8 cellular contexts compared by ENCODE assay signal in the genomic region with DNA sequence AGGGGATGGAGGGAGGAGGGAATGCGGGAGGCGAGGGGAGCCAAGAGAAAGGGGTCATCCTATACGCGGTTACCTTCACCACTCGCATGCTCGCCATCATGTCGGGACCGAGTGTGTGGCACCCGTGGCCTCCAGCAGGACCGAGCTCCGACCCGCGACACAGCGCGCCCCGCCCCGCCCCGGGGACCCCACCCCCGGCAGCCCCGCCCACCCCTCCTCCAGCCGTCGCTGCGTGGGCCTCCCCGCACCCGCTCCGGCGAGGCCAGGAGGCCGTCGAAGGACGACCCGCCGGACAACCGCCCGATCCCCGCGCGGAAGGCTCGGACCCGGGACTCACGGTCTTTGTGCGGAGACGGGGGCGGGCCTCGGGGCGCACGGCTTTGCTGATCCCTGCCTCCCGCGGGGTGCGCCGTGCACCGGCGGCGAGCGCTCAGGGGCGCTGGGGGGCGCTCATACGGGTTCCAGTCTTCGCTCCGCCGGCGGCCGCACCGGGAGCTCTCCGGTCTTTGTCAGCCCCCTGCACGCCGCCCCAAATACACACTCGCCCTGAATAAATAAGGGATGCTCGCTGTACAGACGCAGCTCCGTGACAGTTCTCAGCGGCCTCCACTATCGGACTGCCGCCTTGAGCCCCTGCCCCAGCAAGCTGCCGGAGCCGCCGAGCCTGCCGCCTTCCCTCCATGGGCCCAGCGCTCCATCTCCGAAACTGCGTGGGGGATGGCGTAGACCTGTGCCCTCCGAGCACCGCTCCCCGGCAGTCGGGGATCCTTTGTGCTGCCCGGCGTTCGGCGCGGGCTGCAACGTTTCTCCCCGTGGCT. TPM values are rescaled to one million over a fixed set of nuclear protein-coding genes. Genes with fewer than 3 reads are reported as not detected.
DNase-seq lines count a peak whose midpoint lies in the region; ATAC-seq and TF ChIP-seq lines count a peak whose summit lies in the region.

A gene (minus strand): TSS at position 161 of the 818 bp plus-strand sequence. CDS start 61 bp downstream, at position 100.

- peak; percentile 68 for ATAC-seq in GM18867 (IDR thresholded peaks at IDR 0.05; ENCODE audit: unreplicated experiment)
- peak; percentile 48 for ATAC-seq in HG03095 (IDR thresholded peaks at IDR 0.05; ENCODE audit: unreplicated experiment)

- no peaks in the 10 kb centered on the region; the same call in 1 of the 2 replicates for H3K9me3 ChIP-seq in AG04450 (ENCODE audit: control insufficient read depth, insufficient read depth, low read length)

- CTCF ChIA-PET in AG04450 (lab: Charles Lee): interaction anchor here (0.6 to 7.5 kb wide), 31 partner anchors 9 to 956 kb away, joined by 3 to 227 read pairs (median 4); a partner anchor contains a TSS

- H3K27me3 ChIP-seq in AG04450 (ENCODE audit: control insufficient read depth, insufficient read depth, low read length): no peaks in the 10 kb centered on the region

- peak within 1 kb of the TSS; percentile 96 for H3K4me3 ChIP-seq in AG04450 (ENCODE audit: low read depth, low read length)
- peak within 1 kb of the TSS; percentile 65 for H3K4me3 ChIP-seq in epithelial cell of esophagus (ENCODE audit: low read length)

- POLR2A ChIA-PET in AG04450 (lab: Yijun Ruan, JAX): interaction anchor here (0.6 to 2.1 kb wide), 5 partner anchors 72 to 80 kb away, joined by 3 to 11 read pairs (median 5); no protein-coding TSS in a partner anchor

- DNase-seq in AG04450 (ENCODE audit: low read depth, low spot score) (no peak), NCI-H748 (lab: John Stamatoyannopoulos, UW; ENCODE audit: unreplicated experiment) (peak; percentile 78), activated T-cell treated with anti-CD3 and anti-CD28 coated beads for 1 hour (ENCODE audit: low read depth) (peak; percentile 46), epithelial cell of esophagus (ENCODE audit: low read depth) (peak; percentile 26), mucosa of gallbladder (ENCODE audit: low spot score) (peak; percentile 47)
- DNase-seq in stimulated activated CD8-positive, alpha-beta memory T cell treated with anti-CD3 and anti-CD28 coated beads, Interleukin-4, amount 100 ng/mL, for 48 hours: peak; percentile 76

- peak within 1 kb of the TSS; percentile 75 for H3K27ac ChIP-seq in AG04450 (ENCODE audit: low read depth, low read length)

- no peak for TF ChIP-seq CTCF in AG04450 (IDR thresholded peaks at IDR 0.05; ENCODE audit: low read depth, low read length)
- no peak for TF ChIP-seq CTCF in epithelial cell of esophagus (IDR thresholded peaks at IDR 0.05; ENCODE audit: insufficient read depth, low read depth, low read length, missing control alignments)

RNA-seq across cellular contexts. Expression of the gene that starts here (rescaled TPM):
- polyA plus RNA-seq in AG04450 (2011; rRNA removed): 63.8 and 76.8 TPM in 2 replicates
- polyA minus RNA-seq in AG04450 (2011; rRNA and poly(A)+ RNA removed): 97.8 and 121 TPM in 2 replicates
- 71.9 TPM for total RNA-seq in mucosa of gallbladder
